Comparison of ENCODE assay signal across 7 cellular contexts in the genomic region with DNA sequence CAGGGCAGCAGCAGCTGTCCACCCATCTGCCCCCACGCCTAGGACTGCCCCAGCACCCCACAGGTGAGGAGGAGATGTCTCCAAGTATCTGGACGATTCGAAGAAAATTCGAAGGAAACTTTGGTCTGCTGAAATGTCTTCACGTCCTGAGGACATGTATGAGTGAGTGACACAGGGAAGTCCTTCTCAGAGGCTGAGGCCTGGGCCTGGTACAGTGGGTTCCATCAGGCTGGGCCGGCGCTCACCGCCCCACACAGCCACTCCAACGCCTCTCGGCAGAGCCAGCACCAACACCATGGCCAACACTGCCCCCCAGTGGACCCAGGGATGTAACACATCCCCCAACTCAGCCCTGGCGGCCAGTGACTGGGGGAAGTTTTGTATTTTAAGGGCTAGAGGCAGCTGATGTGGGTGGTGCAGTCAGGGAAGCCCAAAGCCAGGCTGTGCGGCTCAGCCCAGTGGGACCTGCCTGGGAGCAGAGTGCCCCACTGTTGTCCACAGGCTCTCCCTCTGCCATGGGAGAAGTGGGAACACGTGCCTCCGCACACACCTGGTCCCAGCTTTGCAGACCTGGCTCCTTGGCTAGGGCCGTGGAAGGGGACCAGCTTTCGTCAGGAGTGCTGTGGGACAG. TPM values are rescaled to one million over a fixed set of nuclear protein-coding genes. Genes with fewer than 3 reads are reported as not detected.
DNase-seq lines count a peak whose midpoint lies in the region; ATAC-seq and TF ChIP-seq lines count a peak whose summit lies in the region.

No MANE protein-coding gene starts in this region.

- H3K4me1 ChIP-seq in psoas muscle (peaks cover 12% of the 10 kb centered on the region), vagina (peaks cover 22% of the 10 kb centered on the region)

- TF ChIP-seq CTCF in GM12872 (IDR thresholded peaks at IDR 0.05; ENCODE audit: insufficient read depth, low read depth, low read length) (peak; percentile 95), LNCaP clone FGC (IDR thresholded peaks at IDR 0.05; ENCODE audit: control insufficient read depth, extremely low read depth, insufficient read depth) (peak; percentile 96), psoas muscle (IDR thresholded peaks at IDR 0.05) (peak; percentile 92), vagina (IDR thresholded peaks at IDR 0.05) (peak; percentile 78 to 96 (median 78))

- no peaks in the 10 kb centered on the region for H3K9me3 ChIP-seq in psoas muscle
- no peaks in the 10 kb centered on the region for H3K9me3 ChIP-seq in vagina

- no peaks in the 10 kb centered on the region for H3K27me3 ChIP-seq in psoas muscle (ENCODE audit: insufficient read depth in 3 of 3, low read length in 2 of 3)
- H3K27me3 ChIP-seq in vagina, result no peaks in the 10 kb centered on the region

- WGBS in psoas muscle, 3 donors, result 54 to 56% (median 55%) methylated on average over 16 of the region's 16 CpGs

- H3K4me3 ChIP-seq in LNCaP clone FGC (ENCODE audit: low read depth, low read length) (no peak overlapping the region), psoas muscle (no peak overlapping the region), vagina (no peak overlapping the region)

- peaks cover 0 to 6% of the 10 kb centered on the region in 2 donors for H3K36me3 ChIP-seq in psoas muscle (ENCODE audit: insufficient read depth in 1 of 2, low read depth in 1 of 2)
- no peaks in the 10 kb centered on the region for H3K36me3 ChIP-seq in vagina

- intact Hi-C loops in Right ventricle myocardium superior (cut with DNase I), result loop anchor here (2.0 to 10.0 kb wide), 2 partner anchors 125 to 189 kb away; a partner anchor contains a TSS
- intact Hi-C loops in psoas muscle (cut with DNase I), result loop anchor here (1.0 to 5.0 kb wide), 4 partner anchors 47 to 192 kb away; a partner anchor contains a TSS
- intact Hi-C loops in vagina (cut with DNase I), result loop anchor here (5.0 to 10.0 kb wide), 2 partner anchors 122 to 199 kb away; a partner anchor contains a TSS

- H3K27ac ChIP-seq in psoas muscle (no peak overlapping the region), vagina (no peak overlapping the region)

- ATAC-seq in SK-N-SH treated with all-trans-retinoic acid at 6 μM for 48 hours, result peak; percentile 90
- ATAC-seq in Right ventricle myocardium superior (ENCODE audit: poor library complexity), result peak; percentile 96
- peak; percentile 89 to 97 (median 90) for ATAC-seq in psoas muscle

- DNase-seq in LNCaP clone FGC (ENCODE audit: low read depth) (peak; percentile 52), Right ventricle myocardium superior (peak; percentile 88), psoas muscle (peak; percentile 81 to 91), vagina (ENCODE audit: extremely low spot score in 2 of 2) (no peak)
- DNase-seq in activated naive CD4-positive, alpha-beta T cell treated with anti-CD3 and anti-CD28 coated beads, Interleukin-2, amount 50 U/mL, for 16 hours, result peak; percentile 80

- no peak for TF ChIP-seq POLR2A in vagina (IDR thresholded peaks at IDR 0.05)

TF ChIP-seq in SK-N-SH treated with all-trans-retinoic acid at 6 μM for 48 hours, 23 proteins besides CTCF, POLR2A, EP300 and RAD21:
- TF ChIP-seq BACH2 (CRISPR knock-in tag; IDR thresholded peaks at IDR 0.05; ENCODE audit: borderline replicate concordance) (no peak), ZNF8 (CRISPR knock-in tag; IDR thresholded peaks at IDR 0.05) (no peak), RARB (CRISPR knock-in tag; IDR thresholded peaks at IDR 0.05) (no peak), PPARA (CRISPR knock-in tag; IDR thresholded peaks at IDR 0.05; ENCODE audit: borderline replicate concordance) (no peak), ZNF70 (CRISPR knock-in tag; IDR thresholded peaks at IDR 0.05) (no peak), ESRRG (CRISPR knock-in tag; IDR thresholded peaks at IDR 0.05) (no peak), CSDC2 (CRISPR knock-in tag; IDR thresholded peaks at IDR 0.05) (no peak), TCF4 (CRISPR knock-in tag; IDR thresholded peaks at IDR 0.05; ENCODE audit: borderline replicate concordance) (no peak), SNAI2 (CRISPR knock-in tag; IDR thresholded peaks at IDR 0.05) (no peak)
- TF ChIP-seq, protein P1, sequence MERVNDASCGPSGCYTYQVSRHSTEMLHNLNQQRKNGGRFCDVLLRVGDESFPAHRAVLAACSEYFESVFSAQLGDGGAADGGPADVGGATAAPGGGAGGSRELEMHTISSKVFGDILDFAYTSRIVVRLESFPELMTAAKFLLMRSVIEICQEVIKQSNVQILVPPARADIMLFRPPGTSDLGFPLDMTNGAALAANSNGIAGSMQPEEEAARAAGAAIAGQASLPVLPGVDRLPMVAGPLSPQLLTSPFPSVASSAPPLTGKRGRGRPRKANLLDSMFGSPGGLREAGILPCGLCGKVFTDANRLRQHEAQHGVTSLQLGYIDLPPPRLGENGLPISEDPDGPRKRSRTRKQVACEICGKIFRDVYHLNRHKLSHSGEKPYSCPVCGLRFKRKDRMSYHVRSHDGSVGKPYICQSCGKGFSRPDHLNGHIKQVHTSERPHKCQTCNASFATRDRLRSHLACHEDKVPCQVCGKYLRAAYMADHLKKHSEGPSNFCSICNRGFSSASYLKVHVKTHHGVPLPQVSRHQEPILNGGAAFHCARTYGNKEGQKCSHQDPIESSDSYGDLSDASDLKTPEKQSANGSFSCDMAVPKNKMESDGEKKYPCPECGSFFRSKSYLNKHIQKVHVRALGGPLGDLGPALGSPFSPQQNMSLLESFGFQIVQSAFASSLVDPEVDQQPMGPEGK (CRISPR knock-in tag; IDR thresholded peaks at IDR 0.05; ENCODE audit: borderline replicate concordance), result no peak
- TF ChIP-seq, protein P2, sequence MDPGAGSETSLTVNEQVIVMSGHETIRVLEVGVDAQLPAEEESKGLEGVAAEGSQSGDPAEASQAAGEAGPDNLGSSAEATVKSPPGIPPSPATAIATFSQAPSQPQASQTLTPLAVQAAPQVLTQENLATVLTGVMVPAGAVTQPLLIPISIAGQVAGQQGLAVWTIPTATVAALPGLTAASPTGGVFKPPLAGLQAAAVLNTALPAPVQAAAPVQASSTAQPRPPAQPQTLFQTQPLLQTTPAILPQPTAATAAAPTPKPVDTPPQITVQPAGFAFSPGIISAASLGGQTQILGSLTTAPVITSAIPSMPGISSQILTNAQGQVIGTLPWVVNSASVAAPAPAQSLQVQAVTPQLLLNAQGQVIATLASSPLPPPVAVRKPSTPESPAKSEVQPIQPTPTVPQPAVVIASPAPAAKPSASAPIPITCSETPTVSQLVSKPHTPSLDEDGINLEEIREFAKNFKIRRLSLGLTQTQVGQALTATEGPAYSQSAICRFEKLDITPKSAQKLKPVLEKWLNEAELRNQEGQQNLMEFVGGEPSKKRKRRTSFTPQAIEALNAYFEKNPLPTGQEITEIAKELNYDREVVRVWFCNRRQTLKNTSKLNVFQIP (CRISPR knock-in tag; IDR thresholded peaks at IDR 0.05; ENCODE audit: borderline replicate concordance, low read depth), result no peak
- TF ChIP-seq, protein P3, sequence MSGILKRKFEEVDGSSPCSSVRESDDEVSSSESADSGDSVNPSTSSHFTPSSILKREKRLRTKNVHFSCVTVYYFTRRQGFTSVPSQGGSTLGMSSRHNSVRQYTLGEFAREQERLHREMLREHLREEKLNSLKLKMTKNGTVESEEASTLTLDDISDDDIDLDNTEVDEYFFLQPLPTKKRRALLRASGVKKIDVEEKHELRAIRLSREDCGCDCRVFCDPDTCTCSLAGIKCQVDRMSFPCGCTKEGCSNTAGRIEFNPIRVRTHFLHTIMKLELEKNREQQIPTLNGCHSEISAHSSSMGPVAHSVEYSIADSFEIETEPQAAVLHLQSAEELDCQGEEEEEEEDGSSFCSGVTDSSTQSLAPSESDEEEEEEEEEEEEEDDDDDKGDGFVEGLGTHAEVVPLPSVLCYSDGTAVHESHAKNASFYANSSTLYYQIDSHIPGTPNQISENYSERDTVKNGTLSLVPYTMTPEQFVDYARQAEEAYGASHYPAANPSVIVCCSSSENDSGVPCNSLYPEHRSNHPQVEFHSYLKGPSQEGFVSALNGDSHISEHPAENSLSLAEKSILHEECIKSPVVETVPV (CRISPR knock-in tag; IDR thresholded peaks at IDR 0.05), result no peak

RNA-seq across cellular contexts. Expression of a gene that starts 55.8 kb away (rescaled TPM):
- total RNA-seq in Right ventricle myocardium superior (23.0 TPM), psoas muscle (10 to 100 TPM; 17.2 to 37.3 (median 23.4) TPM), vagina (127 TPM)
- polyA plus RNA-seq in psoas muscle, result 10 to 100 TPM in 2 of 3 donors, 1 to 10 TPM in 1; 8.9 to 26.5 (median 12.0) TPM

RNA-seq across cellular contexts. Expression of a gene that starts 58.8 kb away (rescaled TPM):
- total RNA-seq in Right ventricle myocardium superior (8.6 TPM), psoas muscle (10 to 100 TPM; 10.2 to 15.3 (median 12.4) TPM), vagina (26.5 TPM)
- polyA plus RNA-seq in psoas muscle, result 10 to 100 TPM in 1 of 3 donors, 1 to 10 TPM in 2; 7.2 to 11.1 (median 8.6) TPM

Comparison
In these comparisons a context has a peak if more than half of its experiments do, and no peak if none do; other contexts are left out.
1. DNase-seq: peak in LNCaP clone FGC (single experiment), activated naive CD4-positive, alpha-beta T cell treated with anti-CD3 and anti-CD28 coated beads, Interleukin-2, amount 50 U/mL, for 16 hours (single experiment), Right ventricle myocardium superior (single experiment) and psoas muscle (2 of 2); none in vagina (0 of 2).
2. Peak in every context shown above with its lines, with median percentiles within 50 percentile points of each other: CTCF ChIP-seq and ATAC-seq.